20 cellular contexts compared by ENCODE assay signal in genomic region chr14:23013056-23014054, GRCh38. TPM values are rescaled to one million over a fixed set of nuclear protein-coding genes. Genes with fewer than 3 reads are reported as not detected.
"Had no signal": no experiment of that assay in that cellular context is flagged by ENCODE, and none has a peak within 500 bp of the region (broad histone marks: within the 10 kb centered on the region; RNA-seq: fewer than 3 reads in every experiment).

No MANE protein-coding gene starts in this region.

- H3K4me3 Mint-ChIP-seq: activated CD4-positive, alpha-beta memory T cell treated with anti-CD3 and anti-CD28 coated beads, Interleukin-2, amount 10 ng/mL, durations not matched to agents 7 days and 5 days; activated CD4-positive, alpha-beta T cell treated with anti-CD3 and anti-CD28 coated beads for 36 hours; activated T-cell treated with anti-CD3 and anti-CD28 coated beads, Interleukin-2, amount 50 U/mL, for 24 hours; memory B cell; natural killer cell treated with Interleukin-12 subunit alpha and Interleukin-12 subunit beta and Interleukin-15 and Interleukin-18, amount 100 ng/mL, for 72 hours; T-helper 17 cell had no signal

- H3K27ac Mint-ChIP-seq: activated CD4-positive, alpha-beta memory T cell treated with anti-CD3 and anti-CD28 coated beads, Interleukin-2, amount 10 ng/mL, durations not matched to agents 7 days and 5 days; activated CD4-positive, alpha-beta T cell treated with anti-CD3 and anti-CD28 coated beads for 36 hours; activated T-cell treated with anti-CD3 and anti-CD28 coated beads, Interleukin-2, amount 50 U/mL, for 24 hours; memory B cell; natural killer cell treated with Interleukin-12 subunit alpha and Interleukin-12 subunit beta and Interleukin-15 and Interleukin-18, amount 100 ng/mL, for 72 hours; T-helper 17 cell had no signal

- FAIRE-seq: kidney had no signal

- H3K36me3 Mint-ChIP-seq: natural killer cell treated with Interleukin-12 subunit alpha and Interleukin-12 subunit beta and Interleukin-15 and Interleukin-18, amount 100 ng/mL, for 72 hours had no signal

- H3K9me3 Mint-ChIP-seq: activated CD4-positive, alpha-beta memory T cell treated with anti-CD3 and anti-CD28 coated beads, Interleukin-2, amount 10 ng/mL, durations not matched to agents 7 days and 5 days; activated T-cell treated with anti-CD3 and anti-CD28 coated beads, Interleukin-2, amount 50 U/mL, for 24 hours; memory B cell; natural killer cell treated with Interleukin-12 subunit alpha and Interleukin-12 subunit beta and Interleukin-15 and Interleukin-18, amount 100 ng/mL, for 72 hours had no signal

- H3K27me3 ChIP-seq: adrenal gland, dorsolateral prefrontal cortex, upper lobe of left lung had no signal

- ATAC-seq: activated CD4-positive, alpha-beta T cell treated with anti-CD3 and anti-CD28 coated beads for 36 hours; esophagus mucosa; left ventricle myocardium superior; natural killer cell treated with Interleukin-12 subunit alpha and Interleukin-12 subunit beta and Interleukin-15 and Interleukin-18, amount 100 ng/mL, for 72 hours; sciatic nerve; stimulated activated naive CD8-positive, alpha-beta T cell treated with anti-CD3 and anti-CD28 coated beads, Interleukin-15, Interleukin-2, amounts not matched to agents 100 U/mL and 50 U/mL, for 24 hours; T-helper 17 cell had no signal

- DNase-seq: activated CD4-positive, alpha-beta memory T cell treated with anti-CD3 and anti-CD28 coated beads, Interleukin-2, amount 10 ng/mL, durations not matched to agents 7 days and 5 days; activated CD4-positive, alpha-beta T cell treated with anti-CD3 and anti-CD28 coated beads for 36 hours; activated effector memory CD4-positive, alpha-beta T cell treated with Interleukin-2 at 50 U/mL for 16 hours; activated naive CD4-positive, alpha-beta T cell treated with anti-CD3 and anti-CD28 coated beads, Interleukin-2, amount 50 U/mL, for 16 hours; activated T-cell treated with anti-CD3 and anti-CD28 coated beads, Interleukin-2, amount 50 U/mL, for 24 hours; dorsolateral prefrontal cortex; hippocampal formation; kidney; left ventricle myocardium superior; stimulated activated naive CD8-positive, alpha-beta T cell treated with anti-CD3 and anti-CD28 coated beads, Interleukin-15, Interleukin-2, amounts not matched to agents 100 U/mL and 50 U/mL, for 24 hours; T-helper 17 cell; upper lobe of left lung had no signal

- H3K27ac ChIP-seq: adrenal gland, dorsolateral prefrontal cortex, prostate gland, upper lobe of left lung had no signal

- H3K9me3 ChIP-seq: adrenal gland, prostate gland, upper lobe of left lung had no signal

- H3K27me3 Mint-ChIP-seq: activated CD4-positive, alpha-beta memory T cell treated with anti-CD3 and anti-CD28 coated beads, Interleukin-2, amount 10 ng/mL, durations not matched to agents 7 days and 5 days; activated CD4-positive, alpha-beta T cell treated with anti-CD3 and anti-CD28 coated beads for 36 hours; activated T-cell treated with anti-CD3 and anti-CD28 coated beads, Interleukin-2, amount 50 U/mL, for 24 hours; memory B cell; natural killer cell treated with Interleukin-12 subunit alpha and Interleukin-12 subunit beta and Interleukin-15 and Interleukin-18, amount 100 ng/mL, for 72 hours; T-helper 17 cell had no signal

- H3K4me3 ChIP-seq: adrenal gland, dorsolateral prefrontal cortex, prostate gland, upper lobe of left lung had no signal

- H3K36me3 ChIP-seq: adrenal gland, prostate gland, upper lobe of left lung had no signal

RNA-seq across cellular contexts. Expression of gene PSMB11, which starts 28.7 kb away (rescaled TPM):
- total RNA-seq: activated CD4-positive, alpha-beta memory T cell treated with anti-CD3 and anti-CD28 coated beads, Interleukin-2, amount 10 ng/mL, durations not matched to agents 7 days and 5 days; activated CD4-positive, alpha-beta T cell treated with anti-CD3 and anti-CD28 coated beads for 36 hours; adrenal gland; cardiac septum; esophagus mucosa; kidney; left ventricle myocardium superior; natural killer cell treated with Interleukin-12 subunit alpha and Interleukin-12 subunit beta and Interleukin-15 and Interleukin-18, amount 100 ng/mL, for 72 hours; omental fat pad; prostate gland; sciatic nerve; T-helper 17 cell; upper lobe of left lung had no signal
- polyA plus RNA-seq: adrenal gland had no signal
